ENCODE assay signal across 20 cellular contexts in the genomic region with DNA sequence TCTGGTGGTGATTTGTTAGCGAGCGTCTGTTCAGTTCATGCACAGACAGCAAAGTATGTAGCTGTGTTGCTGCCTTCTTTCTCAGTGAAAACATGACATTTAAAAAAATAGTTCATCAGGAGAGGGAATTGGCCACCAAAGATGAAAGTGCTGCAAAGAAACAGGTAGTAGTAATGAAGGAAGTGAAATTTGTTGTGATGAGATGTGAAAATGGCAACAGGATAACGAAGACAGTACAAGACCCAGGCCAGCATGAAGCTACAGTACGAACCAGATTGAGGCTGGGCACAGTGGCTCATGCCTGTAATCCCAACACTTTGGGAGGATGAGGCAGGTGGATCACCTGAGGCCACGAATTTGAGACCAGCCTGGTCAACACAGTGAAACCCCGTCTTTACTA.
"Had no signal": no experiment of that assay in that cellular context is flagged by ENCODE, and none has a peak within 500 bp of the region (broad histone marks: within the 10 kb centered on the region; RNA-seq: fewer than 3 reads in every experiment).

No MANE protein-coding gene starts in this region.

- H3K27ac ChIP-seq: coronary artery, lower lobe of right lung, pancreas, sigmoid colon, upper lobe of right lung had no signal

- H3K27me3 Mint-ChIP-seq: activated CD4-positive, alpha-beta T cell treated with anti-CD3 and anti-CD28 coated beads, Interleukin-2, amount 10 ng/mL, durations not matched to agents 7 days and 5 days; activated T-helper 17 cell treated with anti-CD3 and anti-CD28 coated beads, Interleukin-2, amount 50 U/mL, for 72 hours; brain; stimulated activated memory B cell treated with anti-CD40 and anti-IgM and Interleukin-4, amounts not matched to agents 10 μg/mL and 1 μg/mL and 100 μg/mL, for 72 hours had no signal

- H3K36me3 ChIP-seq: lower lobe of right lung, pancreas, sigmoid colon, upper lobe of right lung had no signal

- FAIRE-seq: endometrium, keratinocyte, pancreas had no signal

- H3K27me3 ChIP-seq: pancreas, sigmoid colon, upper lobe of right lung had no signal

- DNase-seq: activated CD4-positive, alpha-beta T cell treated with anti-CD3 and anti-CD28 coated beads, Interleukin-2, amount 10 ng/mL, durations not matched to agents 7 days and 5 days; activated CD4-positive, CD25-positive, alpha-beta regulatory T cell; activated naive CD4-positive, alpha-beta T cell; central memory CD4-positive, alpha-beta T cell; erythroblast; foreskin melanocyte; glutamatergic neuron; hippocampal formation; lower lobe of right lung; natural killer cell; pancreas; sigmoid colon; stimulated activated CD4-positive, alpha-beta T cell treated with anti-CD3 and anti-CD28 coated beads, Interleukin-4, amount 100 ng/mL, for 24 hours; upper lobe of right lung had no signal

- H3K9me3 ChIP-seq: lower lobe of right lung, pancreas, sigmoid colon, upper lobe of right lung had no signal

- H3K9me3 Mint-ChIP-seq: activated T-helper 17 cell treated with anti-CD3 and anti-CD28 coated beads, Interleukin-2, amount 50 U/mL, for 72 hours; natural killer cell had no signal

- H3K27ac Mint-ChIP-seq: activated CD4-positive, alpha-beta T cell treated with anti-CD3 and anti-CD28 coated beads, Interleukin-2, amount 10 ng/mL, durations not matched to agents 7 days and 5 days; activated T-helper 17 cell treated with anti-CD3 and anti-CD28 coated beads, Interleukin-2, amount 50 U/mL, for 72 hours; stimulated activated memory B cell treated with anti-CD40 and anti-IgM and Interleukin-4, amounts not matched to agents 10 μg/mL and 1 μg/mL and 100 μg/mL, for 72 hours had no signal

- H3K4me3 Mint-ChIP-seq: activated CD4-positive, alpha-beta T cell treated with anti-CD3 and anti-CD28 coated beads, Interleukin-2, amount 10 ng/mL, durations not matched to agents 7 days and 5 days; activated T-helper 17 cell treated with anti-CD3 and anti-CD28 coated beads, Interleukin-2, amount 50 U/mL, for 72 hours; brain; natural killer cell; stimulated activated memory B cell treated with anti-CD40 and anti-IgM and Interleukin-4, amounts not matched to agents 10 μg/mL and 1 μg/mL and 100 μg/mL, for 72 hours had no signal

- H3K4me1 ChIP-seq: pancreas, upper lobe of right lung had no signal

- H3K4me3 ChIP-seq: coronary artery, lower lobe of right lung, pancreas, sigmoid colon, upper lobe of right lung had no signal

- H3K36me3 Mint-ChIP-seq: natural killer cell had no signal
